In genomic region chr18:33751613-33752221, GRCh38 we compare ENCODE assay signal across 8 cellular contexts.
DNase-seq lines count a peak whose midpoint lies in the region; ATAC-seq and TF ChIP-seq lines count a peak whose summit lies in the region.

No MANE protein-coding gene starts in this region.

- WGBS in upper lobe of left lung, 2 donors, result 39 to 43% methylated on average over 4 of the region's 4 CpGs

- H3K4me3 ChIP-seq in RWPE2 (ENCODE audit: severe bottlenecking), result no peak overlapping the region
- no peak overlapping the region for H3K4me3 ChIP-seq in upper lobe of left lung

- H3K27ac ChIP-seq in RWPE2 (ENCODE audit: poor library complexity, severe bottlenecking), result no peak overlapping the region
- no peak overlapping the region for H3K27ac ChIP-seq in upper lobe of left lung

- H3K9me3 ChIP-seq in RWPE2 (ENCODE audit: severe bottlenecking) (no peaks in the 10 kb centered on the region), upper lobe of left lung (no peaks in the 10 kb centered on the region)

- H3K4me1 ChIP-seq in RWPE2 (ENCODE audit: insufficient read depth, poor library complexity, severe bottlenecking) (peaks cover 9% of the 10 kb centered on the region), upper lobe of left lung (no peaks in the 10 kb centered on the region)

- ATAC-seq in HG03159 (IDR thresholded peaks at IDR 0.05; ENCODE audit: unreplicated experiment), result peak; percentile 55
- ATAC-seq in RWPE2 (ENCODE audit: low read depth), result no peak
- ATAC-seq in upper lobe of left lung (ENCODE audit: low FRiP score in 2 of 2), result no peak
- ATAC-seq in sciatic nerve, result no peak

- no peak for TF ChIP-seq EP300 in upper lobe of left lung (IDR thresholded peaks at IDR 0.05)

- H3K36me3 ChIP-seq in RWPE2 (ENCODE audit: low read depth) (no peaks in the 10 kb centered on the region), upper lobe of left lung (no peaks in the 10 kb centered on the region)

- H3K27me3 ChIP-seq in RWPE2 (ENCODE audit: insufficient read depth, poor library complexity, severe bottlenecking) (peaks cover 19% of the 10 kb centered on the region), upper lobe of left lung (no peaks in the 10 kb centered on the region)

- DNase-seq in AG09319 (ENCODE audit: extremely low read depth, low read depth) (no peak), RWPE2 (ENCODE audit: low spot score) (no peak), iris pigment epithelial cell (ENCODE audit: low read depth) (peak; percentile 18), upper lobe of left lung (no peak), COLO829 (ENCODE audit: low spot score) (no peak), sciatic nerve (ENCODE audit: low spot score) (no peak)
- no peak for DNase-seq in stimulated activated CD4-positive, alpha-beta T cell treated with anti-CD3 and anti-CD28 coated beads, Interleukin-1b, Interleukin-23, amount 100 ng/mL, for 48 hours

- TF ChIP-seq CTCF in AG09319 (IDR thresholded peaks at IDR 0.05; ENCODE audit: low read depth, low read length) (peak; percentile 52), RWPE2 (IDR thresholded peaks at IDR 0.05; ENCODE audit: poor library complexity, severe bottlenecking) (peak; percentile 68), upper lobe of left lung (IDR thresholded peaks at IDR 0.05) (peak in 2 of 6 experiments; percentile 18 to 27)

- intact Hi-C loops in sciatic nerve (cut with DNase I), result no loop called here

- TF ChIP-seq POLR2A in upper lobe of left lung (IDR thresholded peaks at IDR 0.05), result no peak
